In genomic region chr20:9255171-9255570, GRCh38 we compare ENCODE assay signal across 8 cellular contexts.
"Had no signal": no experiment of that assay in that cellular context is flagged by ENCODE, and none has a peak within 500 bp of the region (broad histone marks: within the 10 kb centered on the region; RNA-seq: fewer than 3 reads in every experiment).

No MANE protein-coding gene starts in this region.

- H3K27me3 Mint-ChIP-seq: IgD-negative memory B cell had no signal

- H3K27ac Mint-ChIP-seq: IgD-negative memory B cell had no signal

- H3K36me3 Mint-ChIP-seq: IgD-negative memory B cell had no signal

- ATAC-seq: HepG2 had no signal

- H3K27ac ChIP-seq: GM23248, HL-60 had no signal

- H3K4me3 Mint-ChIP-seq: IgD-negative memory B cell had no signal

- H3K4me3 ChIP-seq: GM23248 had no signal

- H3K9ac ChIP-seq: GM23248 had no signal

- DNase-seq: GM23248, GOT3, H7, HCEC 1CT, KBM-7 had no signal

- H3K4me1 Mint-ChIP-seq: IgD-negative memory B cell had no signal

- H2AFZ ChIP-seq: GM23248 had no signal
